1 cellular context compared by ENCODE assay signal in genomic region chr9:133992780-133993634, GRCh38.
TF ChIP-seq lines count a peak whose summit lies in the region.

No MANE protein-coding gene starts in this region.

TF ChIP-seq in HepG2, 621 proteins besides CTCF, POLR2A, EP300 and RAD21 (continued from another document and continues in another):
- TF ChIP-seq DZIP1 (CRISPR knock-in tag; IDR thresholded peaks at IDR 0.05) (peak; percentile 90; the same call in 1 of the 2 replicates), ZNF501 (CRISPR knock-in tag; IDR thresholded peaks at IDR 0.05) (peak; percentile 82), ZBTB44 (CRISPR knock-in tag; IDR thresholded peaks at IDR 0.05) (no peak), HMGXB4 (CRISPR knock-in tag; IDR thresholded peaks at IDR 0.05; ENCODE audit: borderline replicate concordance in 1 of 2, low read depth in 1 of 2) (peak; percentile 84 to 86; a peak in 3 of 4 replicates), ZHX2 (IDR thresholded peaks at IDR 0.05; ENCODE audit: low read depth) (no peak), ZHX2 (CRISPR knock-in tag; IDR thresholded peaks at IDR 0.05; ENCODE audit: borderline replicate concordance) (no peak), KDM3A (CRISPR knock-in tag; IDR thresholded peaks at IDR 0.05; ENCODE audit: low read depth) (peak; percentile 46; the same call in 1 of the 2 replicates), ZNF788 (CRISPR knock-in tag; IDR thresholded peaks at IDR 0.05; ENCODE audit: borderline replicate concordance) (peak; percentile 55; the same call in 1 of the 2 replicates), ZNF782 (CRISPR knock-in tag; IDR thresholded peaks at IDR 0.05; ENCODE audit: borderline replicate concordance) (peak; percentile 88; the same call in 1 of the 2 replicates), ZNF619 (CRISPR knock-in tag; IDR thresholded peaks at IDR 0.05) (peak; percentile 87; the same call in 1 of the 2 replicates), PRDM10 (CRISPR knock-in tag; IDR thresholded peaks at IDR 0.05; ENCODE audit: low read depth) (peak; percentile 45; the same call in 1 of the 2 replicates), MTA3 (CRISPR knock-in tag; IDR thresholded peaks at IDR 0.05) (no peak), ZKSCAN8 (CRISPR knock-in tag; IDR thresholded peaks at IDR 0.05; ENCODE audit: borderline replicate concordance) (peak; percentile 44; the same call in 1 of the 2 replicates), PAF1 (CRISPR knock-in tag; IDR thresholded peaks at IDR 0.05) (no peak), ZNF264 (CRISPR knock-in tag; IDR thresholded peaks at IDR 0.05) (0 out of 2 replicates have a peak, but pooled peaks have one; percentile 44), U2AF2 (IDR thresholded peaks at IDR 0.05; ENCODE audit: low read depth, low read length) (no peak), CCDC6 (CRISPR knock-in tag; IDR thresholded peaks at IDR 0.05) (0 out of 2 replicates have a peak, but pooled peaks have one; percentile 23), DRAP1 (CRISPR knock-in tag; IDR thresholded peaks at IDR 0.05) (peak; percentile 60), LRRFIP1 (CRISPR knock-in tag; conservative IDR thresholded peaks at IDR 0.05) (no peak), ZNF710 (CRISPR knock-in tag; IDR thresholded peaks at IDR 0.05; ENCODE audit: borderline replicate concordance) (0 out of 2 replicates have a peak, but pooled peaks have one; percentile 38), ZNF224 (CRISPR knock-in tag; IDR thresholded peaks at IDR 0.05) (0 out of 2 replicates have a peak, but pooled peaks have one; percentile 27), E2F5 (CRISPR knock-in tag; conservative IDR thresholded peaks at IDR 0.05) (peak; percentile 37; the same call in 1 of the 2 replicates), ELF1 (CRISPR knock-in tag; IDR thresholded peaks at IDR 0.05) (peak; percentile 47), ZNF547 (CRISPR knock-in tag; IDR thresholded peaks at IDR 0.05) (peak; percentile 65; the same call in 1 of the 2 replicates), ZKSCAN1 (IDR thresholded peaks at IDR 0.05; ENCODE audit: low read length) (no peak), PATZ1 (CRISPR knock-in tag; IDR thresholded peaks at IDR 0.05) (peak; percentile 84), TBP (CRISPR knock-in tag; IDR thresholded peaks at IDR 0.05) (no peak)
